8 cellular contexts compared by ENCODE assay signal in the genomic region with DNA sequence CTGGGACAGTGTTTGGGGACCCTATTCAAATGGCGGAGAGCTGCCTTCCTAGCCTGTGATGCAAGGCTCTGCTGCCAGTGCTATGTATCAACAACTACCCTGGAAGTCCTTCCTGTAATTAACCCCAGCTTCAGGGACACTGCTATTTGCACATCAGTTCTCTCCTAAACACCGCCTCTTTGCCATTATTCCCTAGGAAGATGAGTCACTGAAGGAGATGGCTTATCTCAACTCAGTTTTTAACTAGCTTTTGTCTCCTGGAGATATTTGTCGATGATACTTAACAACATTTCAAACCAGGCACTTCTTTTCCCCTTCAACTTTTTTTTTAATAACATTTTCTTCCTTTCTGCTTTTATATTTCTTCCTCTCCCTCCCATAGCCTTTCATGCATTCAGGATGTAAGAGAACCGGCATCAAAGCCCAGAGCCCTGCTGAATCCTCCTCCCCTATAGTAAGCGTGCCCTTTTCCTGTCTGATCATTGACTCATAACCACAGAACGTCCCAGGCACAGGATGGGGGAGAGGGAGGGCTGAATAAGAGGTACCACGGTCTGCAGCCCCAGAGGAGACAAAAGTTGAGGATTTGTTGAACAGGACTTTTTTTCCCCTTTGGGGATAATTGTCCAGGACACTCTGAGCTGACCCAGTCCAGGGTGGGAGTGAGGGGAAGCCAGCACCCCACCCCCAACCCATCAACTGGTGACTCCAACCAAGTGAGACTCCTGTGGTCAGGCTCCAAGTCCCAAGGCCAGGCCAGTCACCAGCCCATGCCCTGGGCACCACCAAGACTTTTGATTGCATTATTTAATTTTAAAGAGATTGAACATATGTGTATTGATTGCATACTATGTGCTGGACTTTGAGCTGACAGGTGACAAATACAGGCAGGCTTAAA.
DNase-seq lines count a peak whose midpoint lies in the region; TF ChIP-seq lines count a peak whose summit lies in the region.

No MANE protein-coding gene starts in this region.

- no peak overlapping the region for H3K4me2 ChIP-seq in mesenchymal stem cell (ENCODE audit: low read length, poor library complexity, severe bottlenecking)
- H3K4me2 ChIP-seq in Karpas-422 (ENCODE audit: low read depth, low read length, poor library complexity, severe bottlenecking): no peak overlapping the region

- H4K8ac ChIP-seq in mesenchymal stem cell (ENCODE audit: low read length): peak overlapping the region; percentile 94

- peak overlapping the region; percentile 68 to 85 for H3K4ac ChIP-seq in mesenchymal stem cell (ENCODE audit: low read depth in 1 of 2, low read length in 2 of 2)

- peak overlapping the region; percentile 92 for H2BK120ac ChIP-seq in mesenchymal stem cell (ENCODE audit: low read depth, low read length)

- intact Hi-C loops in CD14-positive monocyte (cut with micrococcal nuclease): no loop called here

- no peaks in the 10 kb centered on the region for H3K9me2 ChIP-seq in Karpas-422 (replicated peaks; ENCODE audit: insufficient read depth, low read length)

- peak overlapping the region; percentile 60 to 87 for H2BK12ac ChIP-seq in mesenchymal stem cell (ENCODE audit: low read length in 2 of 2)

- WGBS in mesenchymal stem cell: 0% methylated on average over 6 of the region's 7 CpGs

- no peaks in the 10 kb centered on the region for H3K79me2 ChIP-seq in Karpas-422 (ENCODE audit: low read length)

- H3K4me1 ChIP-seq in mesenchymal stem cell (ENCODE audit: control insufficient read depth, insufficient read depth, low read depth, low read length) (peaks cover 12% of the 10 kb centered on the region), Karpas-422 (ENCODE audit: low read length) (no peaks in the 10 kb centered on the region)

- in situ Hi-C loops in astrocyte of the spinal cord (cut with HindIII; ENCODE audit: low sequenced_read_pairs): no loop called here

- peak overlapping the region; percentile 87 for H4K91ac ChIP-seq in mesenchymal stem cell (ENCODE audit: low read length)

- no peak overlapping the region for H3K4me3 ChIP-seq in astrocyte of the spinal cord (ENCODE audit: low read depth, low read length)
- H3K4me3 ChIP-seq in mesenchymal stem cell (ENCODE audit: insufficient read depth in 1 of 2, low read depth in 1 of 2, low read length in 2 of 2): no peak overlapping the region
- H3K4me3 ChIP-seq in Karpas-422 (ENCODE audit: low read length): no peak overlapping the region

- no peaks in the 10 kb centered on the region for H3K27me3 Mint-ChIP-seq in CD14-positive monocyte (ENCODE audit: low read depth in 3 of 3)

- H4K20me1 ChIP-seq in Karpas-422 (ENCODE audit: insufficient read depth, low read depth, low read length): no peaks in the 10 kb centered on the region

- H3K23ac ChIP-seq in mesenchymal stem cell (ENCODE audit: low read length in 2 of 2): no peak overlapping the region

- no peak overlapping the region for H3K4me3 Mint-ChIP-seq in CD14-positive monocyte

- no peaks in the 10 kb centered on the region for H3K36me3 ChIP-seq in mesenchymal stem cell (ENCODE audit: control insufficient read depth in 1 of 2, insufficient read depth in 2 of 2, low read depth in 1 of 2, low read length in 2 of 2)
- H3K36me3 ChIP-seq in Karpas-422 (ENCODE audit: insufficient read depth, low read length): no peaks in the 10 kb centered on the region

- H3K27ac Mint-ChIP-seq in CD14-positive monocyte: peak overlapping the region in 1 of 7 donors; percentile 6

- H3K4me1 Mint-ChIP-seq in CD14-positive monocyte: no peaks in the 10 kb centered on the region

- no peaks in the 10 kb centered on the region for H3K79me1 ChIP-seq in mesenchymal stem cell (replicated peaks; ENCODE audit: low read length, poor library complexity, severe bottlenecking)

- no peak overlapping the region for H2BK5ac ChIP-seq in mesenchymal stem cell (ENCODE audit: low read depth, low read length, poor library complexity, severe bottlenecking)

- H3K9ac ChIP-seq in mesenchymal stem cell (ENCODE audit: low read length): peak overlapping the region; percentile 49
- no peak overlapping the region for H3K9ac ChIP-seq in Karpas-422 (ENCODE audit: low read length)

- no peaks in the 10 kb centered on the region for H3K36me3 Mint-ChIP-seq in CD14-positive monocyte

- H3K27ac ChIP-seq in mesenchymal stem cell (ENCODE audit: low read length, poor library complexity, severe bottlenecking): peak overlapping the region; percentile 5
- no peak overlapping the region for H3K27ac ChIP-seq in Karpas-422 (ENCODE audit: low read length)

- TF ChIP-seq CTCF in astrocyte of the spinal cord (IDR thresholded peaks at IDR 0.05; ENCODE audit: low read depth, low read length): no peak
- TF ChIP-seq CTCF in CD14-positive monocyte (IDR thresholded peaks at IDR 0.05): no peak

- peaks cover 0 to 5% (median under 1%) of the 10 kb centered on the region in 7 donors for H3K9me3 Mint-ChIP-seq in CD14-positive monocyte

- H2AFZ ChIP-seq in mesenchymal stem cell (ENCODE audit: low read depth, low read length) (peak overlapping the region; percentile 24), Karpas-422 (ENCODE audit: low read length) (no peak overlapping the region)

- H3K9me3 ChIP-seq in mesenchymal stem cell (ENCODE audit: control insufficient read depth, low read length) (no peaks in the 10 kb centered on the region), Karpas-422 (ENCODE audit: low read length) (no peaks in the 10 kb centered on the region)

- no peaks in the 10 kb centered on the region for H3K27me3 ChIP-seq in mesenchymal stem cell (ENCODE audit: control insufficient read depth in 1 of 2, insufficient read depth in 1 of 2, low read length in 2 of 2)
- no peaks in the 10 kb centered on the region for H3K27me3 ChIP-seq in Karpas-422 (ENCODE audit: low read length)

- H3K18ac ChIP-seq in mesenchymal stem cell (ENCODE audit: low read depth in 1 of 2, low read length in 2 of 2): peak overlapping the region; percentile 84 to 95

- H2AK5ac ChIP-seq in mesenchymal stem cell (ENCODE audit: low read length, severe bottlenecking): no peak overlapping the region

- H3K14ac ChIP-seq in mesenchymal stem cell (ENCODE audit: low read length in 2 of 2): no peak overlapping the region

- H2BK15ac ChIP-seq in mesenchymal stem cell (ENCODE audit: low read depth, poor library complexity, severe bottlenecking): peak overlapping the region; percentile 44

- DNase-seq in COR-L47 (lab: John Stamatoyannopoulos, UW): peak; percentile 51
- DNase-seq in M059J (ENCODE audit: low read depth): peak; percentile 97
- peak; percentile 96 for DNase-seq in astrocyte of the spinal cord (ENCODE audit: low read depth, low spot score)
- DNase-seq in mesenchymal stem cell: peak; percentile 97
- DNase-seq in germinal center (ENCODE audit: low spot score): no peak
- DNase-seq in CD14-positive monocyte (ENCODE audit: low spot score): no peak
- no peak for DNase-seq in NCI-H1417 (lab: John Stamatoyannopoulos, UW)
- DNase-seq in Karpas-422: no peak

Comparison
In these comparisons a context has a peak if more than half of its experiments do, and no peak if none do; other contexts are left out.
1. DNase-seq: peak in COR-L47 (single experiment), M059J (single experiment), astrocyte of the spinal cord (single experiment) and mesenchymal stem cell (single experiment); none in germinal center (single experiment), CD14-positive monocyte (single experiment), NCI-H1417 (0 of 3) and Karpas-422 (single experiment).